Comparison of ENCODE assay signal across 17 cellular contexts in the genomic region with DNA sequence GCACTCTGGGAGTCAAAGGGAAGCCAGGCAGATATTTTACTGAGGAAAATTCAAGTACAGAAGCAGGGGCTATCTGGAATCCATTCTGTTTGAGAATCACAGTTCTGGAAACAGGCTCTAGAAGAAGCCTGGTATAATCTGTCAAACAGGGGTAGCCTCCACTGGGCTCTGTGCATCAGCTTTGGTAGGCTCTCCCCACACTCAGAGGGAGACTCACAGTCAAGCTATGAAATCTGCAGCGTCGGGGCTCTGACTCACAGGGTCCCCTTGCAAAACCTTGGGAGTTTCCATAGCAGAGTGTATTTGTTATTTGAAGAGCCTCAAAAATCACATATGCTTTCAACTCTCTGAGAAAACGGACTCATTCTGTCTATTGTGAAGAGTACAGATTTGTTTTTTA.
DNase-seq lines count a peak whose midpoint lies in the region; ATAC-seq, FAIRE-seq and TF ChIP-seq lines count a peak whose summit lies in the region.
"Had no signal": no experiment of that assay in that cellular context is flagged by ENCODE, and none has a peak within 500 bp of the region (broad histone marks: within the 10 kb centered on the region; RNA-seq: fewer than 3 reads in every experiment).

No MANE protein-coding gene starts in this region.

- H3K36me3 Mint-ChIP-seq in immature natural killer cell: no peaks in the 10 kb centered on the region

- H3K4me3 ChIP-seq in body of pancreas (no peak overlapping the region), pancreas (no peak overlapping the region)
- H3K4me3 ChIP-seq: A549, GM23338 had no signal

- FAIRE-seq in pancreas (lab: Jason Lieb, UNC): no peak
- FAIRE-seq: A549, urothelium cell line had no signal

- peaks cover 1 to 8% (median 4%) of the 10 kb centered on the region in 3 donors for H3K27me3 Mint-ChIP-seq in immature natural killer cell (ENCODE audit: low read depth in 3 of 3)

- no peaks in the 10 kb centered on the region for H3K9me3 Mint-ChIP-seq in immature natural killer cell
- H3K9me3 Mint-ChIP-seq: activated CD4-positive, alpha-beta T cell treated with anti-CD3 and anti-CD28 coated beads, Interleukin-2, amount 10 ng/mL, durations not matched to agents 24 days and 14 days; GM23338 had no signal

- no peaks in the 10 kb centered on the region for H3K36me3 ChIP-seq in body of pancreas (replicated peaks in 1 of 2; ENCODE audit: insufficient read depth in 1 of 2, low read depth in 2 of 2)
- H3K36me3 ChIP-seq in pancreas: no peaks in the 10 kb centered on the region

- 49 to 60% methylated on average over 3 of the region's 3 CpGs for WGBS in body of pancreas, 2 donors
- WGBS in pancreas, 2 donors: 49 to 69% methylated on average over 3 of the region's 3 CpGs

- DNase-seq in AG08395 (ENCODE audit: low spot score): peak; percentile 87
- DNase-seq in body of pancreas: peak in 2 of 4 donors; percentile 18 to 28
- DNase-seq in Right ventricle myocardium superior: peak; percentile 58
- DNase-seq in pancreas: no peak
- DNase-seq in NCI-H146 (lab: John Stamatoyannopoulos, UW): no peak
- no peak for DNase-seq in SW480 (ENCODE audit: low spot score)
- no peak for DNase-seq in foreskin melanocyte
- DNase-seq in immature natural killer cell: no peak
- DNase-seq: activated CD4-positive, alpha-beta T cell treated with anti-CD3 and anti-CD28 coated beads, Interleukin-2, amount 10 ng/mL, durations not matched to agents 24 days and 14 days; amygdala; COR-L47; GDM1; SHP77 treated with DMSO at 0.1 percent for 48 hours; stimulated activated CD4-positive, alpha-beta T cell treated with anti-CD3 and anti-CD28 coated beads, Interleukin-2, amount 100 ng/mL, for 48 hours had no signal

- peaks cover 7% of the 10 kb centered on the region for H3K4me1 ChIP-seq in body of pancreas
- H3K4me1 ChIP-seq in pancreas: no peaks in the 10 kb centered on the region
- H3K4me1 ChIP-seq: A549 had no signal

- peak; percentile 53 for ATAC-seq in body of pancreas
- peak; percentile 80 for ATAC-seq in Right ventricle myocardium superior (ENCODE audit: poor library complexity)
- peak in 3 of 4 donors; percentile 53 to 79 (median 73) for ATAC-seq in pancreas
- ATAC-seq: A549, GM23338 had no signal

- no peaks in the 10 kb centered on the region for H3K4me1 Mint-ChIP-seq in immature natural killer cell
- H3K4me1 Mint-ChIP-seq: activated CD4-positive, alpha-beta T cell treated with anti-CD3 and anti-CD28 coated beads, Interleukin-2, amount 10 ng/mL, durations not matched to agents 24 days and 14 days; GM23338 had no signal

- no peak overlapping the region for H3K27ac Mint-ChIP-seq in immature natural killer cell
- H3K27ac Mint-ChIP-seq: activated CD4-positive, alpha-beta T cell treated with anti-CD3 and anti-CD28 coated beads, Interleukin-2, amount 10 ng/mL, durations not matched to agents 24 days and 14 days; GM23338 had no signal

- intact Hi-C loops in body of pancreas (cut with DNase I) (no loop called here), Right ventricle myocardium superior (cut with DNase I) (no loop called here), pancreas (cut with DNase I) (no loop called here)

- H3K27ac ChIP-seq in body of pancreas (peak overlapping the region in 1 of 4 donors; percentile 48), pancreas (peak overlapping the region in 1 of 4 donors; percentile 21)
- H3K27ac ChIP-seq: A549 had no signal

- TF ChIP-seq POLR2A in body of pancreas (IDR thresholded peaks at IDR 0.05): no peak

- TF ChIP-seq CTCF in body of pancreas (IDR thresholded peaks at IDR 0.05): no peak
- TF ChIP-seq CTCF in pancreas (IDR thresholded peaks at IDR 0.05): no peak

- no peak overlapping the region for H3K4me3 Mint-ChIP-seq in immature natural killer cell
- H3K4me3 Mint-ChIP-seq: activated CD4-positive, alpha-beta T cell treated with anti-CD3 and anti-CD28 coated beads, Interleukin-2, amount 10 ng/mL, durations not matched to agents 24 days and 14 days; GM23338 had no signal

- no peaks in the 10 kb centered on the region for H3K9me3 ChIP-seq in body of pancreas
- H3K9me3 ChIP-seq in pancreas: no peaks in the 10 kb centered on the region
- H3K9me3 ChIP-seq: A549 had no signal

- H3K27me3 ChIP-seq in body of pancreas: no peaks in the 10 kb centered on the region
- H3K27me3 ChIP-seq in pancreas: no peaks in the 10 kb centered on the region

Comparison
In these comparisons a context has a peak if more than half of its experiments do, and no peak if none do; other contexts are left out.
1. DNase-seq: peak in AG08395 (single experiment) and Right ventricle myocardium superior (single experiment); none in pancreas (0 of 6), NCI-H146 (single experiment), SW480 (single experiment), foreskin melanocyte (single experiment) and immature natural killer cell (0 of 3).
2. Peak in every context shown above with its lines, with median percentiles within 50 percentile points of each other: ATAC-seq.